8 cellular contexts compared by ENCODE assay signal in genomic region chr1:84574936-84575335, GRCh38.
DNase-seq lines count a peak whose midpoint lies in the region; ATAC-seq and TF ChIP-seq lines count a peak whose summit lies in the region.

No MANE protein-coding gene starts in this region.

- no peaks in the 10 kb centered on the region for H3K27me3 ChIP-seq in HAP-1 (ENCODE audit: low read depth)
- H3K27me3 ChIP-seq in RWPE2 (ENCODE audit: insufficient read depth, poor library complexity, severe bottlenecking), result no peaks in the 10 kb centered on the region

- ATAC-seq in RWPE2 (ENCODE audit: low read depth) (no peak), GM21529 (IDR thresholded peaks at IDR 0.05; ENCODE audit: unreplicated experiment) (no peak), GM21423 (IDR thresholded peaks at IDR 0.05; ENCODE audit: unreplicated experiment) (no peak)

- POLR2A ChIA-PET in RWPE1 (lab: Yijun Ruan, JAX; ENCODE audit: low non-redundant PET), result no interaction called here

- H3K36me3 ChIP-seq in HAP-1 (replicated peaks), result no peaks in the 10 kb centered on the region
- peaks cover 2% of the 10 kb centered on the region; the same call in 1 of the 2 replicates for H3K36me3 ChIP-seq in RWPE2 (ENCODE audit: low read depth)

- in situ Hi-C loops in HAP-1 (cut with MboI; ENCODE audit: low sequenced_read_pairs), result no loop called here

- CTCF ChIA-PET in RWPE1 (lab: Yijun Ruan, JAX), result interaction anchor here (0.6 to 3.2 kb wide), 3 partner anchors 9 to 45 kb away, joined by 3 to 9 read pairs (median 4); no protein-coding TSS in a partner anchor

- H3K9me3 ChIP-seq in HAP-1, result no peaks in the 10 kb centered on the region
- no peaks in the 10 kb centered on the region for H3K9me3 ChIP-seq in RWPE2 (ENCODE audit: severe bottlenecking)

- TF ChIP-seq CTCF in RWPE2 (IDR thresholded peaks at IDR 0.05; ENCODE audit: poor library complexity, severe bottlenecking) (no peak), fibroblast of mammary gland (conservative IDR thresholded peaks at IDR 0.05; ENCODE audit: control insufficient read depth, insufficient read depth, low read depth, low read length) (no peak), RWPE1 (conservative IDR thresholded peaks at IDR 0.05; ENCODE audit: low read depth) (no peak)

- peak overlapping the region; percentile 54 for H3K4me3 ChIP-seq in HAP-1
- H3K4me3 ChIP-seq in RWPE2 (ENCODE audit: severe bottlenecking), result peak overlapping the region; percentile 61
- peak overlapping the region; percentile 66 for H3K4me3 ChIP-seq in fibroblast of mammary gland (ENCODE audit: control insufficient read depth, low read depth, low read length)
- peak overlapping the region; percentile 70 for H3K4me3 ChIP-seq in skeletal muscle cell (ENCODE audit: low read depth, low read length)

- H3K4me1 ChIP-seq in HAP-1 (peaks cover 19% of the 10 kb centered on the region), RWPE2 (ENCODE audit: insufficient read depth, poor library complexity, severe bottlenecking) (peaks cover 17% of the 10 kb centered on the region)

- DNase-seq in HAP-1 (ENCODE audit: low spot score in 2 of 2) (no peak), RWPE2 (ENCODE audit: low spot score) (no peak), fibroblast of mammary gland (ENCODE audit: low read depth) (no peak), skeletal muscle cell (ENCODE audit: low read depth) (no peak), RWPE1 (ENCODE audit: low spot score) (no peak)
- no peak for DNase-seq in activated CD4-positive, CD25-positive, alpha-beta regulatory T cell treated with anti-CD3 and anti-CD28 coated beads, Interleukin-2, amount 50 U/mL, for 72 hours

- H3K27ac ChIP-seq in RWPE2 (ENCODE audit: poor library complexity, severe bottlenecking), result no peak overlapping the region
- H3K27ac ChIP-seq in RWPE1, result no peak overlapping the region
